ENCODE assay signal across 13 cellular contexts in the genomic region with DNA sequence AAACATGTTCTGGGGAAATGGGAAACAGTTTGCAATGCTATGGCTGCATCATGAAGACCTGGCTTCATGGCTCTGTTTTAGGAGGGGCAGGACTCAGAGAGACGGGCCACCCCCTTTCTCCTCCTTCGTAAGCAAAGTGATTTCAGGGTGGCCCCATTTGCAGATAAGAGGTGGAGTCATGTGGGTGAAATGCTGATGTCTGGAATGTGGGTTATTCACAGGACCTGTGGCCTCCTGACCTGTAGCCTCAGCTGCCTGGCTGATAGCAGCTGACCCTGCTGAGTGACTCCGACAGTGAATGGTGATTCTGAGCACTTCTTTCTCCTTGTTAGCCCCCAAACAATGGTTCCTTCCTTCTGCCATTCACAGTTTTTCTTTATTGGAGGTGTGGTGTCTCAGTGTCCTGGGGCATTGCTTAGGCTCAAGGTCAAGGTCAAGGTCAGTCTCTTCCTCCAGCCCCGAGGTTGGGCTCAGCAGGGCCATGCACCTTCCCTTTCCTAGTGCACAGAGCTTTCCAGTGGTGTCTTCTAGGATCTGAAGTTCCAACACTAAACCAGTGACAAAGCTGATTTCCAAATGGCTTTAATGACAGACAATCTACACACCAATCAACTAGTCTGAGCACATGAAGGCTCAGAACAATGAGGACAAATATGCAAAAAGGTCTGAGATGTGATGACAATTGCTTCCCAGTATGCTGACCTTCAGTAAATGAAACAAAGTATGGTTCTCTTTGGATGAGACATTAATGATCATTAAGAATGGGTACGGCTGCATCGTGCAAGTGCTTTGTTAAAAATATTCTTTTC. TPM values are rescaled to one million over a fixed set of nuclear protein-coding genes. Genes with fewer than 3 reads are reported as not detected.
A peak's percentile ranks its signal among the peaks of the same experiment; 100 is the strongest.
DNase-seq lines count a peak whose midpoint lies in the region; ATAC-seq, FAIRE-seq and TF ChIP-seq lines count a peak whose summit lies in the region.
"Had no signal": no experiment of that assay in that cellular context is flagged by ENCODE, and none has a peak within 500 bp of the region (broad histone marks: within the 10 kb centered on the region; RNA-seq: fewer than 3 reads in every experiment).

No MANE protein-coding gene starts in this region.

- DNase-seq in G401 (ENCODE audit: low spot score) (peak; percentile 46), H54 (ENCODE audit: insufficient read length, low spot score) (no peak), esophagus muscularis mucosa (ENCODE audit: extremely low spot score) (peak; percentile 50), mesothelial cell of epicardium (ENCODE audit: low spot score in 2 of 2, unreplicated experiment in 2 of 2) (no peak), RPMI8226 (no peak)
- DNase-seq in activated CD4-positive, alpha-beta memory T cell treated with anti-CD3 and anti-CD28 coated beads, Interleukin-2, amount 10 ng/mL, durations not matched to agents 7 days and 5 days, result no peak
- no peak for DNase-seq in naive thymus-derived CD8-positive, alpha-beta T cell
- DNase-seq: aorta, NCI-H2029, NCI-H510A treated with DMSO at 0.1 percent for 48 hours, WERI-Rb-1 had no signal

- POLR2A ChIA-PET in activated CD4-positive, alpha-beta memory T cell treated with anti-CD3 and anti-CD28 coated beads, Interleukin-2, amount 10 ng/mL, durations not matched to agents 7 days and 5 days (lab: Charles Lee), result interaction anchor here (0.9 to 1.1 kb wide), 4 partner anchors 9 to 49 kb away, joined by 3 to 5 read pairs (median 3); partner anchors contain the start of gene ANKRD10
- POLR2A ChIA-PET in naive thymus-derived CD8-positive, alpha-beta T cell (lab: Charles Lee), result no interaction called here

- no peak overlapping the region for H3K4me3 ChIP-seq in esophagus muscularis mucosa

- no peaks in the 10 kb centered on the region for H3K4me1 ChIP-seq in esophagus muscularis mucosa

- no peak overlapping the region for H3K4me3 Mint-ChIP-seq in activated CD4-positive, alpha-beta memory T cell treated with anti-CD3 and anti-CD28 coated beads, Interleukin-2, amount 10 ng/mL, durations not matched to agents 7 days and 5 days
- no peak overlapping the region for H3K4me3 Mint-ChIP-seq in naive thymus-derived CD8-positive, alpha-beta T cell
- no peak overlapping the region for H3K4me3 Mint-ChIP-seq in mesothelial cell of epicardium

- H3K36me3 ChIP-seq in esophagus muscularis mucosa, result no peaks in the 10 kb centered on the region
- H3K36me3 ChIP-seq: WERI-Rb-1 had no signal

- no peak overlapping the region for H3K27ac ChIP-seq in esophagus muscularis mucosa (replicated peaks in 1 of 4)
- H3K27ac ChIP-seq: WERI-Rb-1 had no signal

- peak; percentile 33 for FAIRE-seq in H54 (lab: Jason Lieb, UNC)

- H3K27me3 ChIP-seq in esophagus muscularis mucosa, result no peaks in the 10 kb centered on the region

- peaks cover 64% of the 10 kb centered on the region for H3K9me3 Mint-ChIP-seq in activated CD4-positive, alpha-beta memory T cell treated with anti-CD3 and anti-CD28 coated beads, Interleukin-2, amount 10 ng/mL, durations not matched to agents 7 days and 5 days
- H3K9me3 Mint-ChIP-seq in naive thymus-derived CD8-positive, alpha-beta T cell, result peaks cover 8 to 67% (median 50%) of the 10 kb centered on the region in 9 donors
- peaks cover 51% of the 10 kb centered on the region for H3K9me3 Mint-ChIP-seq in mesothelial cell of epicardium

- peaks cover 0 to 15% (median 14%) of the 10 kb centered on the region in 4 donors for H3K9me3 ChIP-seq in esophagus muscularis mucosa

- no peak for TF ChIP-seq EP300 in esophagus muscularis mucosa (IDR thresholded peaks at IDR 0.05)

- ATAC-seq in naive thymus-derived CD8-positive, alpha-beta T cell, result no peak
- no peak for ATAC-seq in GM21576 (IDR thresholded peaks at IDR 0.05; ENCODE audit: unreplicated experiment)

- H3K27ac Mint-ChIP-seq in activated CD4-positive, alpha-beta memory T cell treated with anti-CD3 and anti-CD28 coated beads, Interleukin-2, amount 10 ng/mL, durations not matched to agents 7 days and 5 days, result peak overlapping the region; percentile 93
- no peak overlapping the region for H3K27ac Mint-ChIP-seq in naive thymus-derived CD8-positive, alpha-beta T cell
- H3K27ac Mint-ChIP-seq in mesothelial cell of epicardium, result no peak overlapping the region

- peaks cover 2% of the 10 kb centered on the region for H3K27me3 Mint-ChIP-seq in activated CD4-positive, alpha-beta memory T cell treated with anti-CD3 and anti-CD28 coated beads, Interleukin-2, amount 10 ng/mL, durations not matched to agents 7 days and 5 days
- peaks cover 0 to 32% (median 5%) of the 10 kb centered on the region in 5 donors for H3K27me3 Mint-ChIP-seq in naive thymus-derived CD8-positive, alpha-beta T cell
- H3K27me3 Mint-ChIP-seq in mesothelial cell of epicardium (ENCODE audit: low read depth), result no peaks in the 10 kb centered on the region
- H3K27me3 Mint-ChIP-seq: CD4-positive, CD25-positive, alpha-beta regulatory T cell had no signal

- intact Hi-C loops in esophagus muscularis mucosa (cut with DNase I), result no loop called here

- 76% methylated on average over 6 of the region's 6 CpGs for WGBS in esophagus muscularis mucosa

- peaks cover 78% of the 10 kb centered on the region for H3K36me3 Mint-ChIP-seq in activated CD4-positive, alpha-beta memory T cell treated with anti-CD3 and anti-CD28 coated beads, Interleukin-2, amount 10 ng/mL, durations not matched to agents 7 days and 5 days (ENCODE audit: low read depth)
- peaks cover 0 to 43% (median 21%) of the 10 kb centered on the region in 3 donors for H3K36me3 Mint-ChIP-seq in naive thymus-derived CD8-positive, alpha-beta T cell
- H3K36me3 Mint-ChIP-seq in mesothelial cell of epicardium, result peaks cover 2% of the 10 kb centered on the region

- TF ChIP-seq POLR2A in H54 (IDR thresholded peaks at IDR 0.05; ENCODE audit: low read depth, low read length), result no peak
- TF ChIP-seq POLR2A in esophagus muscularis mucosa (IDR thresholded peaks at IDR 0.05; ENCODE audit: low read depth), result no peak

- in situ Hi-C loops in G401 (cut with HindIII; ENCODE audit: low sequenced_read_pairs), result no loop called here

- CTCF ChIA-PET in activated CD4-positive, alpha-beta memory T cell treated with anti-CD3 and anti-CD28 coated beads, Interleukin-2, amount 10 ng/mL, durations not matched to agents 7 days and 5 days (lab: Charles Lee), result interaction anchor here (0.9 to 1.0 kb wide), 2 partner anchors 20 to 67 kb away, joined by 3 read pairs; no protein-coding TSS in a partner anchor

- peaks cover 41% of the 10 kb centered on the region for H3K4me1 Mint-ChIP-seq in activated CD4-positive, alpha-beta memory T cell treated with anti-CD3 and anti-CD28 coated beads, Interleukin-2, amount 10 ng/mL, durations not matched to agents 7 days and 5 days
- no peaks in the 10 kb centered on the region for H3K4me1 Mint-ChIP-seq in naive thymus-derived CD8-positive, alpha-beta T cell
- H3K4me1 Mint-ChIP-seq in mesothelial cell of epicardium, result no peaks in the 10 kb centered on the region

- TF ChIP-seq CTCF in esophagus muscularis mucosa (IDR thresholded peaks at IDR 0.05), result no peak
- TF ChIP-seq CTCF in mesothelial cell of epicardium (IDR thresholded peaks at IDR 0.05; ENCODE audit: unreplicated experiment), result no peak

RNA-seq across cellular contexts. Expression of gene ANKRD10, which starts 49.6 kb away (rescaled TPM):
- total RNA-seq in G401 (2014; rRNA removed; shearing (Covaris generic)), result 167 and 190 TPM in 2 replicates
- total RNA-seq in activated CD4-positive, alpha-beta memory T cell treated with anti-CD3 and anti-CD28 coated beads, Interleukin-2, amount 10 ng/mL, durations not matched to agents 7 days and 5 days, result 100 to 1,000 TPM; 127 to 129 TPM
- total RNA-seq in esophagus muscularis mucosa (100 to 1,000 TPM in 3 of 4 donors, 10 to 100 TPM in 1; 89.6 to 120 (median 110) TPM), mesothelial cell of epicardium (235 to 258 TPM (median 256 TPM) in 3 replicates)
- total RNA-seq in naive thymus-derived CD8-positive, alpha-beta T cell, result 100 to 1,000 TPM; 139 to 142 TPM
- 10 to 100 TPM; 56.1 to 65.3 (median 60.3) TPM for polyA plus RNA-seq in naive thymus-derived CD8-positive, alpha-beta T cell

Comparison
In these comparisons a context has a peak if more than half of its experiments do, and no peak if none do; other contexts are left out.
1. DNase-seq: peak in G401 (single experiment) and esophagus muscularis mucosa (single experiment); none in H54 (single experiment), activated CD4-positive, alpha-beta memory T cell treated with anti-CD3 and anti-CD28 coated beads, Interleukin-2, amount 10 ng/mL, durations not matched to agents 7 days and 5 days (single experiment), naive thymus-derived CD8-positive, alpha-beta T cell (0 of 10), mesothelial cell of epicardium (0 of 2) and RPMI8226 (single experiment).